26 cellular contexts compared by ENCODE assay signal in the genomic region with DNA sequence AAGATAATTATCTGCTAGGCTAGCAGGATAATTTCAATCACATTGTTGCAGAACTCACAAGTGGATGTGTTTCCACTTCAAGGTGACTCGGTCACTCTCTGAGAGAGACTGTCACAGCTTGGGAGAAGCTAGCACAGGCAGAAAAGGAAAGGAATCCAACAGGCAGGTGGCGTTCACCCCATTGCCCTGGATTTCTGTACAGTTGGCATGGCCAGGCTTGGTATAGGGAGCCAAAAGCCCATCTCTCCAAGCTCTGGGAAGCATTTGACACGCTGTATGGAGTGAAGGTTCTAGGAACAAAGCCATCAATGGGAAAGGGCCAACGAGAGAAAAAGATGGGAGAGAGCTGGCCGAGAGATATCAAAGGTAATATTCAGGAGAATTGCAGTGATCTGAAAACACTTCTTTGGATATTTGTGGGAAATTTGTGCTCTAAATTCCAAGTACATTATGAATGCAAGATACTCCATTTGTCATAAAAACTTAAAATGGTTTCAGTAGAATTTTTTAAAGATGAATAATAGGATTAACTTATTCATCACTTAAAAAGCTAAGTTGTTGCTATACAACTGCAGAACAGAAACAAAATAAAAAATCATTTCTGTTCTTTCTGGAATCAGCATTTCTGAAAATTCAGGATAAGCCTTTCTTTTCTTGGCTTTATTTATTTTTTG.
A peak's percentile ranks its signal among the peaks of the same experiment; 100 is the strongest.
DNase-seq lines count a peak whose midpoint lies in the region; ATAC-seq and TF ChIP-seq lines count a peak whose summit lies in the region.
"Had no signal": no experiment of that assay in that cellular context is flagged by ENCODE, and none has a peak within 500 bp of the region (broad histone marks: within the 10 kb centered on the region; RNA-seq: fewer than 3 reads in every experiment).

No MANE protein-coding gene starts in this region.

- H3K27ac ChIP-seq in GM23338 (ENCODE audit: low read depth) = no peak overlapping the region
- H3K27ac ChIP-seq in VCaP = no peak overlapping the region
- no peak overlapping the region for H3K27ac ChIP-seq in osteoblast (ENCODE audit: low read depth, low read length)
- H3K27ac ChIP-seq in Karpas-422 (ENCODE audit: low read length) = no peak overlapping the region
- H3K27ac ChIP-seq: neural progenitor cell, prostate gland, SJSA1, testis, uterus had no signal

- H3K27ac Mint-ChIP-seq in GM23338 = no peak overlapping the region
- H3K27ac Mint-ChIP-seq: activated naive CD4-positive, alpha-beta T cell treated with anti-CD3 and anti-CD28 coated beads, Interleukin-2, amount 50 U/mL, for 24 hours; activated T-helper 1 cell treated with anti-CD3 and anti-CD28 coated beads, Interleukin-12 subunit alpha, Interleukin-12 subunit beta, Interleukin-2, Interleukin-4 antibody, amounts not matched to agents 30 ng/mL and 10 ng/mL and 1 ng/mL, durations not matched to agents 14 hours and 24 hours and 36 hours; CD8-positive, alpha-beta memory T cell; memory B cell; neural progenitor cell had no signal

- no peaks in the 10 kb centered on the region for H3K36me3 Mint-ChIP-seq in GM23338 (ENCODE audit: low read depth)
- H3K36me3 Mint-ChIP-seq: activated naive CD4-positive, alpha-beta T cell treated with anti-CD3 and anti-CD28 coated beads, Interleukin-2, amount 50 U/mL, for 24 hours; CD8-positive, alpha-beta memory T cell; memory B cell; neural progenitor cell had no signal

- no peaks in the 10 kb centered on the region for H3K9me3 Mint-ChIP-seq in GM23338
- H3K9me3 Mint-ChIP-seq: neural progenitor cell had no signal

- H3K27me3 Mint-ChIP-seq in GM23338 (ENCODE audit: insufficient read depth, low read depth, poor library complexity) = no peaks in the 10 kb centered on the region
- H3K27me3 Mint-ChIP-seq: memory B cell had no signal

- H4K20me1 ChIP-seq in GM23338 (replicated peaks; ENCODE audit: insufficient read depth) (no peaks in the 10 kb centered on the region), osteoblast (ENCODE audit: insufficient read depth, low read length) (no peaks in the 10 kb centered on the region), Karpas-422 (ENCODE audit: insufficient read depth, low read depth, low read length) (no peaks in the 10 kb centered on the region)

- H3K9ac ChIP-seq in Karpas-422 (ENCODE audit: low read length) = no peak overlapping the region
- H3K9ac ChIP-seq: neural progenitor cell had no signal

- H3F3A ChIP-seq in GM23338 (replicated peaks; ENCODE audit: low read depth) = no peaks in the 10 kb centered on the region

- no peak overlapping the region for H3K4me3 Mint-ChIP-seq in GM23338
- H3K4me3 Mint-ChIP-seq: activated naive CD4-positive, alpha-beta T cell treated with anti-CD3 and anti-CD28 coated beads, Interleukin-2, amount 50 U/mL, for 24 hours; activated T-helper 1 cell treated with anti-CD3 and anti-CD28 coated beads, Interleukin-12 subunit alpha, Interleukin-12 subunit beta, Interleukin-2, Interleukin-4 antibody, amounts not matched to agents 30 ng/mL and 10 ng/mL and 1 ng/mL, durations not matched to agents 14 hours and 24 hours and 36 hours; CD8-positive, alpha-beta memory T cell; memory B cell; neural progenitor cell had no signal

- no peaks in the 10 kb centered on the region for H3K4me1 ChIP-seq in GM23338 (ENCODE audit: insufficient read depth)
- no peaks in the 10 kb centered on the region for H3K4me1 ChIP-seq in osteoblast (ENCODE audit: insufficient read depth, low read length)
- H3K4me1 ChIP-seq in Karpas-422 (ENCODE audit: low read length) = no peaks in the 10 kb centered on the region
- H3K4me1 ChIP-seq: prostate gland, SJSA1, testis, uterus had no signal

- DNase-seq in EL (peak; percentile 23), GM23338 (ENCODE audit: low spot score) (no peak), osteoblast (ENCODE audit: insufficient read length, low spot score, missing footprints) (no peak), NCI-H226 (no peak), Karpas-422 (no peak)
- DNase-seq: activated CD4-positive, alpha-beta T cell treated with anti-CD3 and anti-CD28 coated beads, Interleukin-2, amount 50 U/mL, for 48 hours; AML-193; CD8-positive, alpha-beta memory T cell; DMS 273 treated with DMSO at 0.1 percent for 48 hours; foreskin melanocyte; H7; KG1; NCI-H1436; NCI-H2107; stimulated activated naive CD4-positive, alpha-beta T cell treated with Interleukin-2 at 50 U/mL for 16 hours; T-helper 1 cell; testis; uterus had no signal

- no peaks in the 10 kb centered on the region for H3K27me3 ChIP-seq in GM23338 (ENCODE audit: insufficient read depth)
- no peaks in the 10 kb centered on the region for H3K27me3 ChIP-seq in osteoblast (ENCODE audit: insufficient read depth, low read length)
- no peaks in the 10 kb centered on the region for H3K27me3 ChIP-seq in Karpas-422 (ENCODE audit: low read length)
- H3K27me3 ChIP-seq: neural progenitor cell, SJSA1, testis, uterus had no signal

- H3K79me2 ChIP-seq in GM23338 (replicated peaks; ENCODE audit: insufficient read depth) (no peaks in the 10 kb centered on the region), osteoblast (ENCODE audit: insufficient read depth, low read length) (no peaks in the 10 kb centered on the region), Karpas-422 (ENCODE audit: low read length) (no peaks in the 10 kb centered on the region)

- H3K4me3 ChIP-seq in GM23338 (no peak overlapping the region), osteoblast (ENCODE audit: insufficient read depth, low read length) (no peak overlapping the region), Karpas-422 (ENCODE audit: low read length) (no peak overlapping the region)
- H3K4me3 ChIP-seq: neural progenitor cell, prostate gland, SJSA1, testis, uterus had no signal

- H3K4me2 ChIP-seq in GM23338 (no peak overlapping the region), osteoblast (ENCODE audit: insufficient read depth, low read length) (no peak overlapping the region), Karpas-422 (ENCODE audit: low read depth, low read length, poor library complexity, severe bottlenecking) (no peak overlapping the region)
- H3K4me2 ChIP-seq: neural progenitor cell had no signal

- H3K9me2 ChIP-seq in GM23338 (ENCODE audit: insufficient read depth) = peaks cover 26% of the 10 kb centered on the region; the same call in 1 of the 2 replicates
- H3K9me2 ChIP-seq in Karpas-422 (replicated peaks; ENCODE audit: insufficient read depth, low read length) = no peaks in the 10 kb centered on the region

- peak in 1 of 2 experiments; percentile 27; a peak in 1 of 4 replicates for TF ChIP-seq CTCF in GM23338 (conservative IDR thresholded peaks at IDR 0.05; ENCODE audit: low read depth in 2 of 2)
- TF ChIP-seq CTCF in VCaP (conservative IDR thresholded peaks at IDR 0.05) = peak; percentile 23; the same call in 1 of the 2 replicates
- TF ChIP-seq CTCF in osteoblast (IDR thresholded peaks at IDR 0.05; ENCODE audit: extremely low read depth, low read depth, low read length) = no peak

- H3K36me3 ChIP-seq in GM23338 (ENCODE audit: insufficient read depth) (no peaks in the 10 kb centered on the region), osteoblast (ENCODE audit: insufficient read depth, low read length) (no peaks in the 10 kb centered on the region), Karpas-422 (ENCODE audit: insufficient read depth, low read length) (no peaks in the 10 kb centered on the region)
- H3K36me3 ChIP-seq: neural progenitor cell, prostate gland, SJSA1, uterus had no signal

- H2AFZ ChIP-seq in GM23338 (peak overlapping the region; percentile 61; the same call in 1 of the 2 replicates), osteoblast (ENCODE audit: low read length) (peak overlapping the region; percentile 15), Karpas-422 (ENCODE audit: low read length) (no peak overlapping the region)
- H2AFZ ChIP-seq: neural progenitor cell had no signal

- peaks cover 2% of the 10 kb centered on the region; the same call in 1 of the 3 replicates for H3K4me1 Mint-ChIP-seq in GM23338
- H3K4me1 Mint-ChIP-seq: activated naive CD4-positive, alpha-beta T cell treated with anti-CD3 and anti-CD28 coated beads, Interleukin-2, amount 50 U/mL, for 24 hours; CD8-positive, alpha-beta memory T cell; memory B cell had no signal

- no peaks in the 10 kb centered on the region for H3K9me3 ChIP-seq in osteoblast (ENCODE audit: low read depth, low read length)
- no peaks in the 10 kb centered on the region for H3K9me3 ChIP-seq in Karpas-422 (ENCODE audit: low read length)
- H3K9me3 ChIP-seq: prostate gland, SJSA1, testis, uterus had no signal

- ATAC-seq in GM23338 (no peak), HG03571 (IDR thresholded peaks at IDR 0.05; ENCODE audit: unreplicated experiment) (no peak)

TF ChIP-seq in GM23338, 12 proteins besides CTCF, POLR2A, EP300 and RAD21 (continues in another document):
- TF ChIP-seq ETS1 (IDR thresholded peaks at IDR 0.05) (no peak), POLR2AphosphoS5 (IDR thresholded peaks at IDR 0.05; ENCODE audit: low read depth) (no peak), EZH2phosphoT487 (IDR thresholded peaks at IDR 0.05; ENCODE audit: unreplicated experiment) (no peak)
